Comparison of ENCODE assay signal across 9 cellular contexts in the genomic region with DNA sequence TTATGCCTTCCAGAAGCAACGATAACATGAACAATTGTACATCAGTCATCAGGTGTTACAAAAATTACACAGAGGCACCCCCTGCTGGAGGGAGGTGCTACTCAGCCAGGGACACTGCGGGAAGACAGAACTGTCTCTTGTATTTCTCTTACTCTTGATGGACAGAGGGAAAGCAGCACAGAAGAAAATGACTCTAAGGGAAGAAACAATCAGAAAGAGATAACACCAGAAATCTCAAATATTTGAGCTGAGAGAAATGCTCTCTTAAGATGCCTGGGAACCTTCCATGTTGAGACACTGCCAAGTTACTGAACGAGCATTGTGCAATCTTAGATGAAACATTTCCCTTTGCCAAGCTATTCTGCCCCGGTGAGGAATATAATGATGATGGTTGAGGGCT.
DNase-seq lines count a peak whose midpoint lies in the region; ATAC-seq and TF ChIP-seq lines count a peak whose summit lies in the region.
"Had no signal": no experiment of that assay in that cellular context is flagged by ENCODE, and none has a peak within 500 bp of the region (broad histone marks: within the 10 kb centered on the region; RNA-seq: fewer than 3 reads in every experiment).

No MANE protein-coding gene starts in this region.

- no peaks in the 10 kb centered on the region for H3K9me3 Mint-ChIP-seq in glutamatergic neuron (ENCODE audit: unreplicated experiment)

- in situ Hi-C loops in GM13976 (cut with MboI; ENCODE audit: low sequenced_read_pairs, unreplicated experiment), result no loop called here

- TF ChIP-seq CTCF in AG09309 (IDR thresholded peaks at IDR 0.05; ENCODE audit: control insufficient read depth, insufficient read depth, low read depth, low read length, missing control alignments), result peak; percentile 65
- TF ChIP-seq CTCF in GM13976 (IDR thresholded peaks at IDR 0.05; ENCODE audit: borderline replicate concordance, control extremely low read depth, extremely low read depth, insufficient read depth, missing control alignments), result peak; percentile 24
- TF ChIP-seq CTCF in glutamatergic neuron (IDR thresholded peaks at IDR 0.05; ENCODE audit: partially characterized antibody, unreplicated experiment), result peak; percentile 33

- no peak for ATAC-seq in GM18502 (IDR thresholded peaks at IDR 0.05; ENCODE audit: poor library complexity, unreplicated experiment)

- H3K4me3 Mint-ChIP-seq in glutamatergic neuron (ENCODE audit: unreplicated experiment), result no peak overlapping the region

- intact Hi-C loops in posterior vena cava (cut with DNase I), result no loop called here

- no peaks in the 10 kb centered on the region for H3K4me1 Mint-ChIP-seq in glutamatergic neuron (ENCODE audit: low read depth, unreplicated experiment)

- H3K4me3 ChIP-seq in AG09309 (ENCODE audit: control insufficient read depth, low read depth, low read length), result no peak overlapping the region

- no peaks in the 10 kb centered on the region for H3K27me3 Mint-ChIP-seq in glutamatergic neuron (ENCODE audit: unreplicated experiment)

- H3K36me3 Mint-ChIP-seq in glutamatergic neuron (ENCODE audit: unreplicated experiment), result no peaks in the 10 kb centered on the region

- peak; percentile 51 for DNase-seq in AG09309 (ENCODE audit: low read depth)
- peak; percentile 12 for DNase-seq in GM13976 (ENCODE audit: low spot score)
- DNase-seq in RPMI8226, result peak; percentile 15
- no peak for DNase-seq in glutamatergic neuron
- DNase-seq in NCI-H2107 (lab: John Stamatoyannopoulos, UW), result no peak
- DNase-seq in posterior vena cava (ENCODE audit: low spot score), result no peak
- DNase-seq in activated CD4-positive, alpha-beta T cell treated with anti-CD3 and anti-CD28 coated beads, Interleukin-2, amount 50 U/mL, for 4 hours, result no peak
- DNase-seq: stimulated activated CD4-positive, alpha-beta T cell treated with anti-CD3 and anti-CD28 coated beads, Interleukin-4, amount 100 ng/mL, for 4 hours had no signal

- H3K27ac Mint-ChIP-seq in glutamatergic neuron (ENCODE audit: unreplicated experiment), result no peak overlapping the region

Comparison
In these comparisons a context has a peak if more than half of its experiments do, and no peak if none do; other contexts are left out.
1. DNase-seq: peak in AG09309 (single experiment), GM13976 (single experiment) and RPMI8226 (single experiment); none in glutamatergic neuron (single experiment), NCI-H2107 (single experiment), posterior vena cava (single experiment) and activated CD4-positive, alpha-beta T cell treated with anti-CD3 and anti-CD28 coated beads, Interleukin-2, amount 50 U/mL, for 4 hours (0 of 2).
2. Peak in every context shown above with its lines, with median percentiles within 50 percentile points of each other: CTCF ChIP-seq.